Comparison of ENCODE assay signal across 8 cellular contexts in genomic region chr21:42117229-42118048, GRCh38. TPM values are rescaled to one million over a fixed set of nuclear protein-coding genes. Genes with fewer than 3 reads are reported as not detected.
A peak's percentile ranks its signal among the peaks of the same experiment; 100 is the strongest.
DNase-seq lines count a peak whose midpoint lies in the region; ATAC-seq and TF ChIP-seq lines count a peak whose summit lies in the region.

No MANE protein-coding gene starts in this region.

- TF ChIP-seq CTCF in Caco-2 (IDR thresholded peaks at IDR 0.05; ENCODE audit: insufficient read depth in 1 of 2, low read depth in 1 of 2, low read length in 1 of 2, severe bottlenecking in 1 of 2, unreplicated experiment in 1 of 2): peak; percentile 87 to 89
- TF ChIP-seq CTCF in cardiac fibroblast (IDR thresholded peaks at IDR 0.05; ENCODE audit: low read depth, low read length): peak; percentile 86

- DNase-seq in Caco-2: peak; percentile 66 to 79
- DNase-seq in HEK293T (ENCODE audit: extremely low spot score): peak; percentile 86
- DNase-seq in NCI-H2227 (lab: John Stamatoyannopoulos, UW; ENCODE audit: unreplicated experiment): peak; percentile 81
- DNase-seq in activated CD4-positive, CD25-positive, alpha-beta regulatory T cell (lab: John Stamatoyannopoulos, UW): peak; percentile 49 to 68 (median 55)
- DNase-seq in cardiac fibroblast (ENCODE audit: low read depth in 2 of 2): peak; percentile 76 to 85
- DNase-seq in left colon: peak in 1 of 2 donors; percentile 89
- DNase-seq in stimulated activated CD4-positive, alpha-beta T cell treated with anti-CD3 and anti-CD28 coated beads, Interleukin-4, amount 100 ng/mL, for 24 hours: peak; percentile 80

- CTCF ChIA-PET in Caco-2 (lab: Charles Lee): interaction anchor here (0.6 to 3.2 kb wide), 21 partner anchors 8 to 505 kb away, joined by 3 to 30 read pairs (median 4); partner anchors contain the start of gene ZBTB21
- CTCF ChIA-PET in HEK293T (lab: Yijun Ruan, JAX): interaction anchor here (0.5 to 3.2 kb wide), 14 partner anchors 8 to 505 kb away, joined by 3 to 24 read pairs (median 4); no protein-coding TSS in a partner anchor

- H3K36me3 Mint-ChIP-seq in Caco-2 (ENCODE audit: insufficient read depth, unreplicated experiment): peaks cover 5% of the 10 kb centered on the region

- POLR2A ChIA-PET in Caco-2 (lab: Charles Lee): no interaction called here
- POLR2A ChIA-PET in HEK293T (lab: Yijun Ruan, JAX): interaction anchor here (0.6 kb wide), 1 partner anchor 194 kb away, joined by 3 read pairs; no protein-coding TSS in a partner anchor

- H3K4me3 Mint-ChIP-seq in Caco-2 (ENCODE audit: unreplicated experiment): no peak overlapping the region

- H3K27me3 ChIP-seq in Caco-2 (replicated peaks; ENCODE audit: control insufficient read depth, insufficient read depth, low read length): no peaks in the 10 kb centered on the region

- H3K4me1 ChIP-seq in Caco-2: peaks cover 20% of the 10 kb centered on the region

- H3K27me3 Mint-ChIP-seq in Caco-2 (ENCODE audit: insufficient read depth, unreplicated experiment): no peaks in the 10 kb centered on the region

- H3K36me3 ChIP-seq in Caco-2 (ENCODE audit: control insufficient read depth, insufficient read depth, low read length): no peaks in the 10 kb centered on the region

- H3K27ac Mint-ChIP-seq in Caco-2 (ENCODE audit: unreplicated experiment): no peak overlapping the region

- no peaks in the 10 kb centered on the region for H3K9me3 Mint-ChIP-seq in Caco-2 (ENCODE audit: unreplicated experiment)

- BruUV-seq in Caco-2 (replicated peaks; lab: Mats Ljungman, UMichigan): no TSS peak

- intact Hi-C loops in Caco-2 (cut with micrococcal nuclease; ENCODE audit: unreplicated experiment) (loop anchor here (1.0 to 5.0 kb wide), 4 partner anchors 61 to 505 kb away; no protein-coding TSS in a partner anchor), left colon (cut with DNase I, micrococcal nuclease) (loop anchor here in 1 of 2 donors (5.0 kb wide), 1 partner anchor 300 kb away; no protein-coding TSS in a partner anchor)

- H3K4me3 ChIP-seq in Caco-2 (ENCODE audit: low read depth, low read length) (no peak overlapping the region), cardiac fibroblast (replicated peaks in 1 of 2; ENCODE audit: low read depth in 2 of 2, low read length in 2 of 2) (no peak overlapping the region)

- H3K9me3 ChIP-seq in Caco-2: no peaks in the 10 kb centered on the region

- peaks cover 20% of the 10 kb centered on the region for H3K4me1 Mint-ChIP-seq in Caco-2 (ENCODE audit: low read depth, unreplicated experiment)

- ATAC-seq in left colon (peak; percentile 78), GM19035 (IDR thresholded peaks at IDR 0.05; ENCODE audit: unreplicated experiment) (no peak)

TF ChIP-seq in HEK293T, 16 proteins besides CTCF, POLR2A, EP300 and RAD21:
- TF ChIP-seq BHLHE40 (IDR thresholded peaks at IDR 0.05; ENCODE audit: borderline replicate concordance): no peak
- TF ChIP-seq, protein P1, sequence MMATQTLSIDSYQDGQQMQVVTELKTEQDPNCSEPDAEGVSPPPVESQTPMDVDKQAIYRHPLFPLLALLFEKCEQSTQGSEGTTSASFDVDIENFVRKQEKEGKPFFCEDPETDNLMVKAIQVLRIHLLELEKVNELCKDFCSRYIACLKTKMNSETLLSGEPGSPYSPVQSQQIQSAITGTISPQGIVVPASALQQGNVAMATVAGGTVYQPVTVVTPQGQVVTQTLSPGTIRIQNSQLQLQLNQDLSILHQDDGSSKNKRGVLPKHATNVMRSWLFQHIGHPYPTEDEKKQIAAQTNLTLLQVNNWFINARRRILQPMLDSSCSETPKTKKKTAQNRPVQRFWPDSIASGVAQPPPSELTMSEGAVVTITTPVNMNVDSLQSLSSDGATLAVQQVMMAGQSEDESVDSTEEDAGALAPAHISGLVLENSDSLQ (IDR thresholded peaks at IDR 0.05): no peak
- TF ChIP-seq HDGF (IDR thresholded peaks at IDR 0.05; ENCODE audit: borderline replicate concordance): no peak
- peak; percentile 46 for TF ChIP-seq L3MBTL2 (conservative IDR thresholded peaks at IDR 0.05)

RNA-seq across cellular contexts. Expression of gene UMODL1, which starts 46.3 kb away (rescaled TPM):
- total RNA-seq in Caco-2 (2022): 0.20 and 0.21 TPM in 2 replicates
- under 1 TPM; 0.28 to 0.43 TPM for total RNA-seq in left colon
